27 cellular contexts compared by ENCODE assay signal in the genomic region with DNA sequence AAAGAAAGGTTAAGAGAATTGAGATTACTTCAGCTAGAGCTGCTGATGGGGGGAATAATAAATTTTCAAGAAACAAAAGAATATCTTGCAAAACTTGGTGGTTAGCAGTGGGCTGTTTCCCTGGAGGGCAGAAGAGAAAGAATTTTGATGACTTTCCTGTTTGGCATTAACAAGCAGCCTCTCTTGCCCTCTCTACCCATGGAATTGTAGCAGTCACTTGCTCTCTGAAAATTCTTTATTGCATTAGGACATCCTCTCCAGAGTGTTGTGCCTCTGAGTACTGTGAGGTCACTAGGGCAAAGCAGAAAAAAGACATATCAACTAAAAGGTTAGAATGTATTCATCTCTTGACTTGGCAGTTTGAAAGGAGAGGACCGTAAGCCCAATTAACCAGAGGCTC.
DNase-seq lines count a peak whose midpoint lies in the region; ATAC-seq and TF ChIP-seq lines count a peak whose summit lies in the region.
"Had no signal": no experiment of that assay in that cellular context is flagged by ENCODE, and none has a peak within 500 bp of the region (broad histone marks: within the 10 kb centered on the region; RNA-seq: fewer than 3 reads in every experiment).

No MANE protein-coding gene starts in this region.

- H3K4me1 ChIP-seq in RWPE2 (ENCODE audit: insufficient read depth, poor library complexity, severe bottlenecking) (peaks cover 44% of the 10 kb centered on the region), osteoblast (ENCODE audit: insufficient read depth, low read length) (peaks cover 13% of the 10 kb centered on the region), GM23338 (ENCODE audit: insufficient read depth) (no peaks in the 10 kb centered on the region)
- H3K4me1 ChIP-seq: gastrocnemius medialis, Peyer's patch, SJSA1 had no signal

- no peak overlapping the region for H3K4me3 Mint-ChIP-seq in GM23338
- H3K4me3 Mint-ChIP-seq: activated naive CD8-positive, alpha-beta T cell treated with anti-CD3 and anti-CD28 coated beads, Interleukin-2, amount 50 U/mL, for 24 hours; activated T-cell treated with anti-CD3 and anti-CD28 coated beads, Interleukin-2, amount 50 U/mL, for 24 hours; T-helper 1 cell treated with Interleukin-12 subunit alpha and Interleukin-12 subunit beta and Interleukin-4 antibody, amounts not matched to agents 30 μg/mL and 1 μg/mL, for 36 hours had no signal

- ATAC-seq in RWPE2 (ENCODE audit: low read depth) (peak; percentile 66), GM23338 (no peak), HG02678 (IDR thresholded peaks at IDR 0.05; ENCODE audit: unreplicated experiment) (no peak)
- ATAC-seq: activated naive CD8-positive, alpha-beta T cell treated with anti-CD3 and anti-CD28 coated beads, Interleukin-2, amount 50 U/mL, for 24 hours; gastrocnemius medialis; GM12878 had no signal

- H4K20me1 ChIP-seq in osteoblast (ENCODE audit: insufficient read depth, low read length): no peaks in the 10 kb centered on the region
- no peaks in the 10 kb centered on the region for H4K20me1 ChIP-seq in GM23338 (replicated peaks; ENCODE audit: insufficient read depth)
- H4K20me1 ChIP-seq: BLaER1 treated with 17β-estradiol and CSF1 and Interleukin-3, amounts not matched to agents 10 nM and 100 nM had no signal

- H3K9me3 ChIP-seq in RWPE2 (ENCODE audit: severe bottlenecking) (no peaks in the 10 kb centered on the region), osteoblast (ENCODE audit: low read depth, low read length) (no peaks in the 10 kb centered on the region)
- H3K9me3 ChIP-seq: gastrocnemius medialis, neutrophil, Peyer's patch, SJSA1 had no signal

- no peaks in the 10 kb centered on the region for H3K36me3 ChIP-seq in RWPE2 (ENCODE audit: low read depth)
- no peaks in the 10 kb centered on the region for H3K36me3 ChIP-seq in osteoblast (ENCODE audit: insufficient read depth, low read length)
- H3K36me3 ChIP-seq in GM23338 (ENCODE audit: insufficient read depth): no peaks in the 10 kb centered on the region
- H3K36me3 ChIP-seq: brain microvascular endothelial cell, gastrocnemius medialis, neutrophil, Peyer's patch, SJSA1 had no signal

- no peaks in the 10 kb centered on the region for H3K9me2 ChIP-seq in GM23338 (ENCODE audit: insufficient read depth)

- H3K4me3 ChIP-seq in HFF-Myc (replicated peaks; ENCODE audit: low read depth, low read length) (no peak overlapping the region), RWPE2 (ENCODE audit: severe bottlenecking) (no peak overlapping the region), cardiac fibroblast (replicated peaks in 1 of 2; ENCODE audit: low read depth in 2 of 2, low read length in 2 of 2) (no peak overlapping the region), osteoblast (ENCODE audit: insufficient read depth, low read length) (no peak overlapping the region), GM23338 (no peak overlapping the region)
- H3K4me3 ChIP-seq: BLaER1 treated with 17β-estradiol and CSF1 and Interleukin-3, amounts not matched to agents 10 nM and 100 nM; gastrocnemius medialis; GM12878; hepatocyte; Peyer's patch; SJSA1 had no signal

- H3K27ac ChIP-seq in RWPE2 (ENCODE audit: poor library complexity, severe bottlenecking): peak overlapping the region; percentile 95
- no peak overlapping the region for H3K27ac ChIP-seq in osteoblast (ENCODE audit: low read depth, low read length)
- H3K27ac ChIP-seq in GM23338 (ENCODE audit: low read depth): no peak overlapping the region
- H3K27ac ChIP-seq: BLaER1 treated with 17β-estradiol and CSF1 and Interleukin-3, amounts not matched to agents 10 nM and 100 nM; brain microvascular endothelial cell; gastrocnemius medialis; hepatocyte; neutrophil; Peyer's patch; SJSA1 had no signal

- no peaks in the 10 kb centered on the region for H3K4me1 Mint-ChIP-seq in GM23338
- H3K4me1 Mint-ChIP-seq: activated naive CD8-positive, alpha-beta T cell treated with anti-CD3 and anti-CD28 coated beads, Interleukin-2, amount 50 U/mL, for 24 hours had no signal

- H2AFZ ChIP-seq in osteoblast (ENCODE audit: low read length): no peak overlapping the region
- H2AFZ ChIP-seq in GM23338: no peak overlapping the region
- H2AFZ ChIP-seq: hepatocyte had no signal

- no peak for TF ChIP-seq CTCF in HFF-Myc (IDR thresholded peaks at IDR 0.05; ENCODE audit: low read depth, low read length, missing control alignments)
- TF ChIP-seq CTCF in RWPE2 (IDR thresholded peaks at IDR 0.05; ENCODE audit: poor library complexity, severe bottlenecking): no peak
- TF ChIP-seq CTCF in cardiac fibroblast (IDR thresholded peaks at IDR 0.05; ENCODE audit: low read depth, low read length): no peak
- TF ChIP-seq CTCF in osteoblast (IDR thresholded peaks at IDR 0.05; ENCODE audit: extremely low read depth, low read depth, low read length): no peak
- TF ChIP-seq CTCF in GM23338 (conservative IDR thresholded peaks at IDR 0.05; ENCODE audit: low read depth in 2 of 2): no peak

- H3K79me2 ChIP-seq in osteoblast (ENCODE audit: insufficient read depth, low read length) (no peaks in the 10 kb centered on the region), GM23338 (replicated peaks; ENCODE audit: insufficient read depth) (no peaks in the 10 kb centered on the region)
- H3K79me2 ChIP-seq: hepatocyte had no signal

- H3K36me3 Mint-ChIP-seq in GM23338 (ENCODE audit: low read depth): no peaks in the 10 kb centered on the region

- H3K27me3 Mint-ChIP-seq in GM23338 (ENCODE audit: insufficient read depth, low read depth, poor library complexity): no peaks in the 10 kb centered on the region

- H3K9me3 Mint-ChIP-seq in GM23338: no peaks in the 10 kb centered on the region
- H3K9me3 Mint-ChIP-seq: activated naive CD8-positive, alpha-beta T cell treated with anti-CD3 and anti-CD28 coated beads, Interleukin-2, amount 50 U/mL, for 24 hours; activated T-cell treated with anti-CD3 and anti-CD28 coated beads, Interleukin-2, amount 50 U/mL, for 24 hours; T-helper 1 cell treated with Interleukin-12 subunit alpha and Interleukin-12 subunit beta and Interleukin-4 antibody, amounts not matched to agents 30 μg/mL and 1 μg/mL, for 36 hours had no signal

- H3K27ac Mint-ChIP-seq in GM23338: no peak overlapping the region
- H3K27ac Mint-ChIP-seq: activated naive CD8-positive, alpha-beta T cell treated with anti-CD3 and anti-CD28 coated beads, Interleukin-2, amount 50 U/mL, for 24 hours; activated T-cell treated with anti-CD3 and anti-CD28 coated beads, Interleukin-2, amount 50 U/mL, for 24 hours; T-helper 1 cell treated with Interleukin-12 subunit alpha and Interleukin-12 subunit beta and Interleukin-4 antibody, amounts not matched to agents 30 μg/mL and 1 μg/mL, for 36 hours had no signal

- H3K4me2 ChIP-seq in osteoblast (ENCODE audit: insufficient read depth, low read length) (peak overlapping the region; percentile 47), GM23338 (no peak overlapping the region)
- H3K4me2 ChIP-seq: BLaER1 treated with 17β-estradiol and CSF1 and Interleukin-3, amounts not matched to agents 10 nM and 100 nM; hepatocyte had no signal

- H3K27me3 ChIP-seq in RWPE2 (ENCODE audit: insufficient read depth, poor library complexity, severe bottlenecking) (no peaks in the 10 kb centered on the region), osteoblast (ENCODE audit: insufficient read depth, low read length) (peaks cover 6% of the 10 kb centered on the region), GM23338 (ENCODE audit: insufficient read depth) (no peaks in the 10 kb centered on the region)
- H3K27me3 ChIP-seq: BLaER1 treated with 17β-estradiol and CSF1 and Interleukin-3, amounts not matched to agents 10 nM and 100 nM; brain microvascular endothelial cell; gastrocnemius medialis; hepatocyte; neutrophil; Peyer's patch; SJSA1 had no signal

- DNase-seq in HFF-Myc (ENCODE audit: extremely low read depth, low read depth) (peak; percentile 0), RWPE2 (ENCODE audit: low spot score) (no peak), cardiac fibroblast (ENCODE audit: low read depth in 2 of 2) (peak; percentile 3 to 28), osteoblast (ENCODE audit: insufficient read length, low spot score, missing footprints) (no peak), NCI-H2196 treated with DMSO at 0.1 percent for 48 hours (lab: John Stamatoyannopoulos, UW; ENCODE audit: unreplicated experiment) (no peak), GM23338 (ENCODE audit: low spot score) (no peak), GM19240 (ENCODE audit: insufficient read length, low spot score) (no peak)
- DNase-seq: activated gamma-delta T cell treated with Interleukin-2 at 50 U/mL for 16 hours; activated naive CD8-positive, alpha-beta T cell treated with anti-CD3 and anti-CD28 coated beads, Interleukin-2, amount 50 U/mL, for 24 hours; activated T-cell treated with anti-CD3 and anti-CD28 coated beads, Interleukin-2, amount 50 U/mL, for 24 hours; brain microvascular endothelial cell; COR-L47; gastrocnemius medialis; IMR-90; mesenchymal stem cell; NCI-H1092; NCI-H187 treated with DMSO at 0.1 percent for 48 hours; NCI-H69; Peyer's patch; stimulated activated naive CD4-positive, alpha-beta T cell treated with Interleukin-2 at 50 U/mL for 16 hours had no signal

- H3F3A ChIP-seq in GM23338 (replicated peaks; ENCODE audit: low read depth): no peaks in the 10 kb centered on the region

TF ChIP-seq in GM23338, 12 proteins besides CTCF, POLR2A, EP300 and RAD21 (continues in another document):
- TF ChIP-seq JUNB (IDR thresholded peaks at IDR 0.05; ENCODE audit: unreplicated experiment) (no peak), POLR2AphosphoS5 (IDR thresholded peaks at IDR 0.05; ENCODE audit: low read depth) (no peak), EZH2phosphoT487 (IDR thresholded peaks at IDR 0.05; ENCODE audit: unreplicated experiment) (no peak), EZH2 (IDR thresholded peaks at IDR 0.05; ENCODE audit: low read depth, unreplicated experiment) (no peak), CREB1 (CRISPR knock-in tag; IDR thresholded peaks at IDR 0.05; ENCODE audit: low read depth) (no peak), NANOG (IDR thresholded peaks at IDR 0.05; ENCODE audit: borderline replicate concordance) (no peak), STAT1 (IDR thresholded peaks at IDR 0.05; ENCODE audit: unreplicated experiment) (no peak)
- TF ChIP-seq, protein P1, sequence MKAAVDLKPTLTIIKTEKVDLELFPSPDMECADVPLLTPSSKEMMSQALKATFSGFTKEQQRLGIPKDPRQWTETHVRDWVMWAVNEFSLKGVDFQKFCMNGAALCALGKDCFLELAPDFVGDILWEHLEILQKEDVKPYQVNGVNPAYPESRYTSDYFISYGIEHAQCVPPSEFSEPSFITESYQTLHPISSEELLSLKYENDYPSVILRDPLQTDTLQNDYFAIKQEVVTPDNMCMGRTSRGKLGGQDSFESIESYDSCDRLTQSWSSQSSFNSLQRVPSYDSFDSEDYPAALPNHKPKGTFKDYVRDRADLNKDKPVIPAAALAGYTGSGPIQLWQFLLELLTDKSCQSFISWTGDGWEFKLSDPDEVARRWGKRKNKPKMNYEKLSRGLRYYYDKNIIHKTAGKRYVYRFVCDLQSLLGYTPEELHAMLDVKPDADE (IDR thresholded peaks at IDR 0.05): no peak

Comparison
In these comparisons a context has a peak if more than half of its experiments do, and no peak if none do; other contexts are left out.
1. DNase-seq: peak in HFF-Myc (single experiment) and cardiac fibroblast (2 of 2); none in RWPE2 (single experiment), osteoblast (single experiment), NCI-H2196 treated with DMSO at 0.1 percent for 48 hours (single experiment), GM23338 (single experiment) and GM19240 (single experiment).